9 cellular contexts compared by ENCODE assay signal in genomic region chr16:16232692-16233061, GRCh38. TPM values are rescaled to one million over a fixed set of nuclear protein-coding genes. Genes with fewer than 3 reads are reported as not detected.
DNase-seq lines count a peak whose midpoint lies in the region; ATAC-seq and TF ChIP-seq lines count a peak whose summit lies in the region.
"Not testable (repeated sequence)": the region's sequence is repeated elsewhere in the genome, so short reads cannot be mapped to it uniquely, and the experiment has no call there.
"Had no signal": no experiment of that assay in that cellular context is flagged by ENCODE, and none has a peak within 500 bp of the region (broad histone marks: within the 10 kb centered on the region; RNA-seq: fewer than 3 reads in every experiment).

No MANE protein-coding gene starts in this region.

- not testable (repeated sequence) for H3K27me3 Mint-ChIP-seq in T-cell

- H3K27ac ChIP-seq in coronary artery; lung (ENCODE audit: low read depth in 1 of 2, low read length in 1 of 2); thoracic aorta: not testable (repeated sequence)

- ATAC-seq in GM18505 (IDR thresholded peaks at IDR 0.05; ENCODE audit: unreplicated experiment) (peak; percentile 41), GM19463 (IDR thresholded peaks at IDR 0.05; ENCODE audit: unreplicated experiment) (peak; percentile 24), HG02763 (IDR thresholded peaks at IDR 0.05; ENCODE audit: unreplicated experiment) (peak; percentile 39), HG03196 (IDR thresholded peaks at IDR 0.05; ENCODE audit: unreplicated experiment) (peak; percentile 39), T-cell (replicated peaks in 1 of 4) (peak in 3 of 4 experiments; percentile 43 to 48 (median 44)), lung (ENCODE audit: insufficient read depth, low FRiP score) (peak; percentile 23), thoracic aorta (ENCODE audit: insufficient number of reproducible peaks, low FRiP score, low read depth) (peak; percentile 9)

- H3K4me1 ChIP-seq in lung (ENCODE audit: control insufficient read depth in 2 of 2, insufficient read depth in 2 of 2, low read length in 2 of 2); thoracic aorta (ENCODE audit: control insufficient read depth in 1 of 2, low read depth in 2 of 2): not testable (repeated sequence)

- not testable (repeated sequence) for DNase-seq in T-cell; coronary artery (ENCODE audit: low spot score); lung (ENCODE audit: low spot score); thoracic aorta (ENCODE audit: low spot score)

- CTCF ChIA-PET in T-cell (lab: Charles Lee): not testable (repeated sequence)

- not testable (repeated sequence) for H3K36me3 Mint-ChIP-seq in T-cell

- not testable (repeated sequence) for H3K4me1 Mint-ChIP-seq in T-cell

- TF ChIP-seq CTCF in coronary artery (IDR thresholded peaks at IDR 0.05); lung (IDR thresholded peaks at IDR 0.05; ENCODE audit: control extremely low read depth, extremely low read depth); thoracic aorta (IDR thresholded peaks at IDR 0.05): not testable (repeated sequence)

- not testable (repeated sequence) for H3K9me3 Mint-ChIP-seq in T-cell

- H3K4me3 Mint-ChIP-seq in T-cell: peak overlapping the region in 1 of 3 donors; percentile 72

- POLR2A ChIA-PET in T-cell (lab: Charles Lee): not testable (repeated sequence)

- not testable (repeated sequence) for TF ChIP-seq POLR2A in GM18505 (IDR thresholded peaks at IDR 0.05; ENCODE audit: borderline replicate concordance, extremely low read depth, insufficient read depth, insufficient read length)

- not testable (repeated sequence) for H3K27ac Mint-ChIP-seq in T-cell

- H3K27me3 ChIP-seq in lung (ENCODE audit: control insufficient read depth, insufficient read depth); thoracic aorta (replicated peaks; ENCODE audit: insufficient read depth): not testable (repeated sequence)

- no CpG with 5 or more reads among the region's 39 CpGs for WGBS in lung, 2 donors

- H3K4me3 ChIP-seq in coronary artery (peak overlapping the region; percentile 45), thoracic aorta (peak overlapping the region; percentile 53)
- not testable (repeated sequence) for H3K4me3 ChIP-seq in lung

- H3K36me3 ChIP-seq in lung (ENCODE audit: control insufficient read depth in 2 of 2, insufficient read depth in 2 of 2, low read length in 2 of 2); thoracic aorta: not testable (repeated sequence)

- not testable (repeated sequence) for H3K9me3 ChIP-seq in lung (ENCODE audit: control insufficient read depth in 2 of 2, insufficient read depth in 1 of 2, low read length in 1 of 2); thoracic aorta

RNA-seq across cellular contexts. Expression of gene NOMO3, which starts 0.3 kb away (rescaled TPM):
- total RNA-seq in T-cell (10 to 100 TPM; 34.1 to 54.7 (median 47.3) TPM), lung (10 to 100 TPM; 42.0 to 54.9 TPM), thoracic aorta (10 to 100 TPM; 36.2 to 82.0 TPM)
- polyA plus RNA-seq in lung: 10 to 100 TPM in 1 of 2 donors, 1 to 10 TPM in 1; 7.8 to 14.2 TPM

RNA-seq across cellular contexts. Expression of gene ABCC6, which starts 9.4 kb away (rescaled TPM):
- total RNA-seq in T-cell (under 1 TPM in 1 of 5 donors, not detected in 4; 0.12 TPM), lung (10 to 100 TPM; 22.7 to 25.1 TPM), thoracic aorta (1 to 10 TPM in 1 of 2 donors, under 1 TPM in 1; 0.41 to 1.5 TPM)
- 10 to 100 TPM; 10.0 to 37.0 TPM for polyA plus RNA-seq in lung
- total RNA-seq: activated CD4-positive, alpha-beta T cell treated with anti-CD3 and anti-CD28 coated beads, Interleukin-2, amount 10 ng/mL, durations not matched to agents 7 days and 5 days had no signal

Comparison
In these comparisons a context has a peak if more than half of its experiments do, and no peak if none do; other contexts are left out.
1. RNA of gene ABCC6, which starts 9.4 kb away (total RNA-seq): 22.7 to 25.1 TPM in lung; 0.41 to 1.5 TPM in thoracic aorta and 0.12 TPM in T-cell; every median in the first group is over 4 times any median in the second.
2. Peak in every context shown above with its lines, with median percentiles within 50 percentile points of each other: ATAC-seq.